In genomic region chr12:19402743-19403400, GRCh38 we compare ENCODE assay signal across 10 cellular contexts. TPM values are rescaled to one million over a fixed set of nuclear protein-coding genes. Genes with fewer than 3 reads are reported as not detected.
DNase-seq lines count a peak whose midpoint lies in the region; ATAC-seq, FAIRE-seq and TF ChIP-seq lines count a peak whose summit lies in the region.
"Had no signal": no experiment of that assay in that cellular context is flagged by ENCODE, and none has a peak within 500 bp of the region (broad histone marks: within the 10 kb centered on the region; RNA-seq: fewer than 3 reads in every experiment).

No MANE protein-coding gene starts in this region.

- peaks cover 2% of the 10 kb centered on the region for H3K27me3 Mint-ChIP-seq in endodermal cell (ENCODE audit: insufficient read depth)

- no peak for TF ChIP-seq POLR2A in A549 (IDR thresholded peaks at IDR 0.05; ENCODE audit: low read length)

- no peak for TF ChIP-seq RAD21 in A549 (conservative IDR thresholded peaks at IDR 0.05 in 1 of 2, IDR thresholded peaks at IDR 0.05 in 1 of 2)

- H3K4me1 Mint-ChIP-seq in endodermal cell = peaks cover 8% of the 10 kb centered on the region

- H3K4me3 ChIP-seq in A549 = no peak overlapping the region
- H3K4me3 ChIP-seq in endodermal cell (ENCODE audit: low read length) = no peak overlapping the region
- H3K4me3 ChIP-seq in mesenchymal stem cell (ENCODE audit: insufficient read depth in 1 of 2, low read depth in 1 of 2, low read length in 2 of 2) = no peak overlapping the region

- peak; percentile 69 to 75 for ATAC-seq in A549
- no peak for ATAC-seq in GM21447 (IDR thresholded peaks at IDR 0.05; ENCODE audit: unreplicated experiment)
- ATAC-seq in HG02610 (IDR thresholded peaks at IDR 0.05; ENCODE audit: unreplicated experiment) = no peak
- ATAC-seq in GM18868 (IDR thresholded peaks at IDR 0.05; ENCODE audit: unreplicated experiment) = no peak

- TF ChIP-seq EP300 in A549 (IDR thresholded peaks at IDR 0.05) = no peak

- intact Hi-C loops in posterior vena cava (cut with DNase I) = no loop called here

- H2BK120ac ChIP-seq in mesenchymal stem cell (ENCODE audit: low read depth, low read length) = no peak overlapping the region

- H3K4ac ChIP-seq in mesenchymal stem cell (ENCODE audit: low read depth in 1 of 2, low read length in 2 of 2) = no peak overlapping the region

- no peak overlapping the region for H2BK12ac ChIP-seq in mesenchymal stem cell (ENCODE audit: low read length in 2 of 2)

- H2BK5ac ChIP-seq in mesenchymal stem cell (ENCODE audit: low read depth, low read length, poor library complexity, severe bottlenecking) = no peak overlapping the region

- peak in 1 of 2 experiments; percentile 29 for DNase-seq in A549 (ENCODE audit: low read depth in 1 of 2, low spot score in 1 of 2)
- DNase-seq in M059J (ENCODE audit: low read depth) = peak; percentile 66
- peak; percentile 60 for DNase-seq in endodermal cell
- DNase-seq in mesenchymal stem cell = peak; percentile 63
- no peak for DNase-seq in posterior vena cava (ENCODE audit: low spot score)
- DNase-seq: NCI-H510A treated with DMSO at 0.1 percent for 48 hours had no signal

- CTCF ChIA-PET in A549 (lab: Yijun Ruan, JAX) = interaction anchor here (1.1 kb wide), 1 partner anchor 13 kb away, joined by 3 read pairs; no protein-coding TSS in a partner anchor

- H3K9me3 ChIP-seq in A549 = no peaks in the 10 kb centered on the region
- H3K9me3 ChIP-seq in endodermal cell (ENCODE audit: control insufficient read depth, low read length) = no peaks in the 10 kb centered on the region
- H3K9me3 ChIP-seq in mesenchymal stem cell (ENCODE audit: control insufficient read depth, low read length) = no peaks in the 10 kb centered on the region

- no peak overlapping the region for H3K4me2 ChIP-seq in A549
- H3K4me2 ChIP-seq in mesenchymal stem cell (ENCODE audit: low read length, poor library complexity, severe bottlenecking) = no peak overlapping the region

- no peak for TF ChIP-seq CTCF in A549 (IDR thresholded peaks at IDR 0.05)
- peak; percentile 54 for TF ChIP-seq CTCF in endodermal cell (conservative IDR thresholded peaks at IDR 0.05)

- no peak overlapping the region for H3K14ac ChIP-seq in mesenchymal stem cell (ENCODE audit: low read length in 2 of 2)

- no peak overlapping the region for H3K27ac Mint-ChIP-seq in endodermal cell

- H3K18ac ChIP-seq in mesenchymal stem cell (ENCODE audit: low read depth in 1 of 2, low read length in 2 of 2) = no peak overlapping the region

- no peak overlapping the region for H2AK5ac ChIP-seq in mesenchymal stem cell (ENCODE audit: low read length, severe bottlenecking)

- no peak for FAIRE-seq in A549 (lab: Jason Lieb, UNC)

- H3K27ac ChIP-seq in A549 = peak overlapping the region; percentile 19 to 25; a peak in 1 of 6 replicates
- no peak overlapping the region for H3K27ac ChIP-seq in endodermal cell (ENCODE audit: low read depth, low read length)
- no peak overlapping the region for H3K27ac ChIP-seq in mesenchymal stem cell (ENCODE audit: low read length, poor library complexity, severe bottlenecking)
- H3K27ac ChIP-seq: C4-2B had no signal

- H2BK15ac ChIP-seq in mesenchymal stem cell (ENCODE audit: low read depth, poor library complexity, severe bottlenecking) = no peak overlapping the region

- 74% methylated on average over 4 of the region's 4 CpGs for WGBS in A549 (ENCODE audit: missing lambda C conversion rate)
- 90 to 100% methylated on average over 3 to 4 of the region's 4 CpGs for WGBS in endodermal cell (ENCODE audit: insufficient coverage in 1 of 2, insufficient read length in 1 of 2), 2 experiments
- 87% methylated on average over 4 of the region's 4 CpGs for WGBS in mesenchymal stem cell

- H2AFZ ChIP-seq in mesenchymal stem cell (ENCODE audit: low read depth, low read length) = peak overlapping the region; percentile 51

- H3K36me3 ChIP-seq in endodermal cell (ENCODE audit: control insufficient read depth, insufficient read depth, low read length) (no peaks in the 10 kb centered on the region), mesenchymal stem cell (ENCODE audit: control insufficient read depth in 1 of 2, insufficient read depth in 2 of 2, low read depth in 1 of 2, low read length in 2 of 2) (no peaks in the 10 kb centered on the region)

- no peaks in the 10 kb centered on the region for H3K36me3 Mint-ChIP-seq in endodermal cell (ENCODE audit: low read depth)

- H3K27me3 ChIP-seq in endodermal cell (ENCODE audit: control insufficient read depth, insufficient read depth, low read length, poor library complexity, severe bottlenecking) (no peaks in the 10 kb centered on the region), mesenchymal stem cell (ENCODE audit: control insufficient read depth in 1 of 2, insufficient read depth in 1 of 2, low read length in 2 of 2) (no peaks in the 10 kb centered on the region)

- peak overlapping the region; percentile 27 for H4K8ac ChIP-seq in mesenchymal stem cell (ENCODE audit: low read length)

- H3K4me1 ChIP-seq in A549 = no peaks in the 10 kb centered on the region; the same call in 2 of the 3 replicates
- H3K4me1 ChIP-seq in endodermal cell (ENCODE audit: control insufficient read depth, insufficient read depth, low read length) = no peaks in the 10 kb centered on the region
- H3K4me1 ChIP-seq in mesenchymal stem cell (ENCODE audit: control insufficient read depth, insufficient read depth, low read depth, low read length) = peaks cover 9% of the 10 kb centered on the region

- POLR2A ChIA-PET in A549 (lab: Yijun Ruan, JAX) = no interaction called here

- H4K91ac ChIP-seq in mesenchymal stem cell (ENCODE audit: low read length) = no peak overlapping the region

- no peak overlapping the region for H3K9ac ChIP-seq in endodermal cell (ENCODE audit: extremely low read depth, low read length, poor library complexity, severe bottlenecking)
- H3K9ac ChIP-seq in mesenchymal stem cell (ENCODE audit: low read length) = no peak overlapping the region

- H3K9me3 Mint-ChIP-seq in endodermal cell = no peaks in the 10 kb centered on the region

- no peak overlapping the region for H3K23ac ChIP-seq in mesenchymal stem cell (ENCODE audit: low read length in 2 of 2)

- no peak overlapping the region for H3K4me3 Mint-ChIP-seq in endodermal cell

- no peaks in the 10 kb centered on the region for H3K79me1 ChIP-seq in mesenchymal stem cell (replicated peaks; ENCODE audit: low read length, poor library complexity, severe bottlenecking)

TF ChIP-seq in A549, 52 proteins besides CTCF, POLR2A, EP300 and RAD21:
- no peak for TF ChIP-seq HES2 (IDR thresholded peaks at IDR 0.05)
- TF ChIP-seq HEYL (CRISPR knock-in tag; IDR thresholded peaks at IDR 0.05) = no peak
- no peak for TF ChIP-seq HOXA7 (CRISPR knock-in tag; IDR thresholded peaks at IDR 0.05)
- TF ChIP-seq CHD2 (IDR thresholded peaks at IDR 0.05; ENCODE audit: low read length, partially characterized antibody) = no peak
- no peak for TF ChIP-seq ZNF302 (CRISPR knock-in tag; IDR thresholded peaks at IDR 0.05)

RNA-seq across cellular contexts. Expression of gene AEBP2, which starts 36.4 kb away (rescaled TPM):
- 23.5 and 34.5 TPM in 2 replicates for polyA plus RNA-seq in A549 (2011; rRNA removed)
- 7.8 and 9.9 TPM in 2 replicates for polyA plus RNA-seq in A549 (2012; cell fraction: cytosol; rRNA removed)
- polyA plus RNA-seq in A549 (2012; cell fraction: nucleus; rRNA removed) = 2.6 and 5.3 TPM in 2 replicates
- 27.3 to 28.8 TPM (median 28.0 TPM) in 3 replicates for polyA plus RNA-seq in A549 (2017; fragmentation: RNase III; extraction: RNeasy Plus Mini Kit Qiagen cat#74134 plus additional on column Dnase treatment)
- 21.6 and 22.2 TPM in 2 replicates for polyA minus RNA-seq in A549 (2011; rRNA and poly(A)+ RNA removed)
- total RNA-seq in M059J (2014; rRNA removed; shearing (Covaris generic)) = 5.8 and 14.4 TPM in 2 replicates
- total RNA-seq in endodermal cell = 10 to 100 TPM; 37.8 to 78.4 TPM
- polyA plus RNA-seq in endodermal cell (2013, experiment 1 of 2) = 20.0 TPM
- 18.9 TPM for polyA plus RNA-seq in endodermal cell (2013, experiment 2 of 2)
- 30.7 TPM for polyA plus RNA-seq in mesenchymal stem cell (2013, experiment 1 of 2)
- 32.7 TPM for polyA plus RNA-seq in mesenchymal stem cell (2013, experiment 2 of 2)
- 10 to 100 TPM; 44.0 to 54.8 TPM for total RNA-seq in posterior vena cava

Comparison
In these comparisons a context has a peak if more than half of its experiments do, and no peak if none do; other contexts are left out.
1. ATAC-seq: peak in A549 (2 of 2); none in GM21447 (single experiment), HG02610 (single experiment) and GM18868 (single experiment).
2. H3K27ac ChIP-seq: peak in A549 (2 of 2); none in endodermal cell (single experiment) and mesenchymal stem cell (single experiment).